Comparison of ENCODE assay signal across 9 cellular contexts in genomic region chr16:88681709-88682451, GRCh38. TPM values are rescaled to one million over a fixed set of nuclear protein-coding genes. Genes with fewer than 3 reads are reported as not detected.
A peak's percentile ranks its signal among the peaks of the same experiment; 100 is the strongest.
DNase-seq lines count a peak whose midpoint lies in the region; ATAC-seq, FAIRE-seq and TF ChIP-seq lines count a peak whose summit lies in the region.
"Had no signal": no experiment of that assay in that cellular context is flagged by ENCODE, and none has a peak within 500 bp of the region (broad histone marks: within the 10 kb centered on the region; RNA-seq: fewer than 3 reads in every experiment).

No MANE protein-coding gene starts in this region.

- H3K27me3 ChIP-seq in DOHH2 (ENCODE audit: control insufficient read depth, low read length), result no peaks in the 10 kb centered on the region
- no peaks in the 10 kb centered on the region for H3K27me3 ChIP-seq in Caco-2 (replicated peaks; ENCODE audit: control insufficient read depth, insufficient read depth, low read length)

- H3K4me1 ChIP-seq in DOHH2 (ENCODE audit: control insufficient read depth, low read length) (peaks cover 57% of the 10 kb centered on the region), kidney (ENCODE audit: control insufficient read depth in 1 of 2, insufficient read depth in 1 of 2, low read depth in 1 of 2, low read length in 2 of 2) (peaks cover 0 to 6% of the 10 kb centered on the region in 2 donors), Caco-2 (peaks cover 7% of the 10 kb centered on the region)

- no peak overlapping the region for H3K4me3 Mint-ChIP-seq in Caco-2 (ENCODE audit: unreplicated experiment)

- H3F3A ChIP-seq in DOHH2 (ENCODE audit: control insufficient read depth, insufficient read depth), result peaks cover 16% of the 10 kb centered on the region

- FAIRE-seq in kidney (lab: Jason Lieb, UNC), result no peak
- FAIRE-seq: bronchial epithelial cell had no signal

- peak overlapping the region; percentile 66 for H3K4me3 ChIP-seq in DOHH2 (ENCODE audit: low read length)
- H3K4me3 ChIP-seq in Jurkat, Clone E6-1 (ENCODE audit: low read length), result no peak overlapping the region
- no peak overlapping the region for H3K4me3 ChIP-seq in kidney (ENCODE audit: low read length in 2 of 2)
- H3K4me3 ChIP-seq in Caco-2 (ENCODE audit: low read depth, low read length), result no peak overlapping the region

- H4K20me1 ChIP-seq in DOHH2 (ENCODE audit: control insufficient read depth, insufficient read depth, low read depth, low read length), result no peaks in the 10 kb centered on the region

- H3K9ac ChIP-seq in kidney (ENCODE audit: low read length in 2 of 2), result no peak overlapping the region

- peak; percentile 75 for ATAC-seq in GM21390 (IDR thresholded peaks at IDR 0.05; ENCODE audit: unreplicated experiment)

- peaks cover 5% of the 10 kb centered on the region for H3K36me3 ChIP-seq in DOHH2 (ENCODE audit: control insufficient read depth, low read length)
- no peaks in the 10 kb centered on the region for H3K36me3 ChIP-seq in kidney (ENCODE audit: control insufficient read depth in 1 of 2, insufficient read depth in 2 of 2, low read length in 2 of 2)
- no peaks in the 10 kb centered on the region for H3K36me3 ChIP-seq in Caco-2 (ENCODE audit: control insufficient read depth, insufficient read depth, low read length)

- POLR2A ChIA-PET in Caco-2 (lab: Charles Lee), result no interaction called here

- no peaks in the 10 kb centered on the region for H3K9me3 Mint-ChIP-seq in Caco-2 (ENCODE audit: unreplicated experiment)

- H3K27ac ChIP-seq in DOHH2 (ENCODE audit: low read depth, low read length), result peak overlapping the region; percentile 89
- H3K27ac ChIP-seq in kidney (ENCODE audit: low read depth in 2 of 2, low read length in 2 of 2), result no peak overlapping the region

- peak; percentile 53 for DNase-seq in Jurkat, Clone E6-1 (ENCODE audit: low read depth, low spot score)
- DNase-seq in activated CD8-positive, alpha-beta memory T cell treated with anti-CD3 and anti-CD28 coated beads, Interleukin-2, amount 50 U/mL, for 4 hours, result peak; percentile 59
- peak; percentile 87 for DNase-seq in kidney
- peak; percentile 61 for DNase-seq in superior temporal gyrus (ENCODE audit: extremely low spot score)
- DNase-seq in Caco-2, result no peak
- DNase-seq in NCI-H1930 (lab: John Stamatoyannopoulos, UW), result no peak

- H3K27ac Mint-ChIP-seq in Caco-2 (ENCODE audit: unreplicated experiment), result no peak overlapping the region

- BruUV-seq in Caco-2 (replicated peaks; lab: Mats Ljungman, UMichigan), result no TSS peak

- H3K27me3 Mint-ChIP-seq in Caco-2 (ENCODE audit: insufficient read depth, unreplicated experiment), result no peaks in the 10 kb centered on the region

- H3K9me3 ChIP-seq in DOHH2 (ENCODE audit: control insufficient read depth, insufficient read depth, low read length) (no peaks in the 10 kb centered on the region), kidney (ENCODE audit: control insufficient read depth in 1 of 2, low read length in 2 of 2) (no peaks in the 10 kb centered on the region), Caco-2 (no peaks in the 10 kb centered on the region)

- no peaks in the 10 kb centered on the region for H3K9me2 ChIP-seq in DOHH2 (replicated peaks; ENCODE audit: control insufficient read depth, low read length)

- intact Hi-C loops in kidney (cut with DNase I) (no loop called here), Caco-2 (cut with micrococcal nuclease; ENCODE audit: unreplicated experiment) (no loop called here)

- H3K36me3 Mint-ChIP-seq in Caco-2 (ENCODE audit: insufficient read depth, unreplicated experiment), result peaks cover 13% of the 10 kb centered on the region

- peak overlapping the region; percentile 76 for H3K4me2 ChIP-seq in DOHH2 (ENCODE audit: low read length)

- no peaks in the 10 kb centered on the region for H3K79me2 ChIP-seq in DOHH2 (ENCODE audit: control insufficient read depth, low read length)

- no peak for TF ChIP-seq CTCF in DOHH2 (IDR thresholded peaks at IDR 0.05; ENCODE audit: low read depth, low read length, poor library complexity, severe bottlenecking)
- TF ChIP-seq CTCF in kidney (IDR thresholded peaks at IDR 0.05; ENCODE audit: borderline replicate concordance, extremely low read depth, insufficient read depth), result no peak
- TF ChIP-seq CTCF in Caco-2 (IDR thresholded peaks at IDR 0.05; ENCODE audit: insufficient read depth in 1 of 2, low read depth in 1 of 2, low read length in 1 of 2, severe bottlenecking in 1 of 2, unreplicated experiment in 1 of 2), result no peak

- no peaks in the 10 kb centered on the region for H3K4me1 Mint-ChIP-seq in Caco-2 (ENCODE audit: low read depth, unreplicated experiment)

- CTCF ChIA-PET in Caco-2 (lab: Charles Lee), result interaction anchor here (0.9 kb wide), 1 partner anchor 10 kb away, joined by 3 read pairs; no protein-coding TSS in a partner anchor

RNA-seq across cellular contexts. Expression of gene SNAI3, which starts 4.4 kb away (rescaled TPM):
- polyA plus RNA-seq in Jurkat, Clone E6-1 (2012; ENCODE audit: insufficient read depth, insufficient read length), result 1.2 TPM
- 2.3 TPM for total RNA-seq in kidney
- 0.75 TPM for polyA plus RNA-seq in kidney (ENCODE audit: insufficient read depth, low read depth, low replicate concordance)
- 3.5 TPM in 2 replicates for total RNA-seq in Caco-2 (2022)
- total RNA-seq: bronchial epithelial cell had no signal

RNA-seq across cellular contexts. Expression of gene MVD, which starts 19.0 kb away (rescaled TPM):
- polyA plus RNA-seq in Jurkat, Clone E6-1 (2012; ENCODE audit: insufficient read depth, insufficient read length), result 91.1 TPM
- total RNA-seq in kidney (35.4 TPM), Caco-2 (2022) (127 and 141 TPM in 2 replicates)
- polyA plus RNA-seq in kidney (ENCODE audit: insufficient read depth, low read depth, low replicate concordance), result 48.9 TPM

RNA-seq across cellular contexts. Expression of gene RNF166, which starts 24.3 kb away (rescaled TPM):
- 48.5 TPM for polyA plus RNA-seq in Jurkat, Clone E6-1 (2012; ENCODE audit: insufficient read depth, insufficient read length)
- total RNA-seq in kidney (31.4 TPM), Caco-2 (2022) (37.3 and 40.4 TPM in 2 replicates)
- polyA plus RNA-seq in kidney (ENCODE audit: insufficient read depth, low read depth, low replicate concordance), result 16.3 TPM

RNA-seq across cellular contexts. Expression of gene CTU2, which starts 24.4 kb away (rescaled TPM):
- polyA plus RNA-seq in Jurkat, Clone E6-1 (2012; ENCODE audit: insufficient read depth, insufficient read length), result 21.2 TPM
- total RNA-seq in kidney (18.8 TPM), Caco-2 (2022) (44.3 and 54.9 TPM in 2 replicates)
- 11.1 TPM for polyA plus RNA-seq in kidney (ENCODE audit: insufficient read depth, low read depth, low replicate concordance)

RNA-seq across cellular contexts. Expression of gene CYBA, which starts 31.0 kb away (rescaled TPM):
- polyA plus RNA-seq in Jurkat, Clone E6-1 (2012; ENCODE audit: insufficient read depth, insufficient read length), result 176 TPM
- total RNA-seq in kidney, result 395 TPM
- polyA plus RNA-seq in kidney (ENCODE audit: insufficient read depth, low read depth, low replicate concordance), result 263 TPM
- total RNA-seq in Caco-2 (2022), result 351 and 377 TPM in 2 replicates

Comparison
In these comparisons a context has a peak if more than half of its experiments do, and no peak if none do; other contexts are left out.
1. DNase-seq: peak in Jurkat, Clone E6-1 (single experiment), activated CD8-positive, alpha-beta memory T cell treated with anti-CD3 and anti-CD28 coated beads, Interleukin-2, amount 50 U/mL, for 4 hours (single experiment), kidney (single experiment) and superior temporal gyrus (single experiment); none in Caco-2 (0 of 2) and NCI-H1930 (0 of 2).